ENCODE assay signal across 9 cellular contexts in the genomic region with DNA sequence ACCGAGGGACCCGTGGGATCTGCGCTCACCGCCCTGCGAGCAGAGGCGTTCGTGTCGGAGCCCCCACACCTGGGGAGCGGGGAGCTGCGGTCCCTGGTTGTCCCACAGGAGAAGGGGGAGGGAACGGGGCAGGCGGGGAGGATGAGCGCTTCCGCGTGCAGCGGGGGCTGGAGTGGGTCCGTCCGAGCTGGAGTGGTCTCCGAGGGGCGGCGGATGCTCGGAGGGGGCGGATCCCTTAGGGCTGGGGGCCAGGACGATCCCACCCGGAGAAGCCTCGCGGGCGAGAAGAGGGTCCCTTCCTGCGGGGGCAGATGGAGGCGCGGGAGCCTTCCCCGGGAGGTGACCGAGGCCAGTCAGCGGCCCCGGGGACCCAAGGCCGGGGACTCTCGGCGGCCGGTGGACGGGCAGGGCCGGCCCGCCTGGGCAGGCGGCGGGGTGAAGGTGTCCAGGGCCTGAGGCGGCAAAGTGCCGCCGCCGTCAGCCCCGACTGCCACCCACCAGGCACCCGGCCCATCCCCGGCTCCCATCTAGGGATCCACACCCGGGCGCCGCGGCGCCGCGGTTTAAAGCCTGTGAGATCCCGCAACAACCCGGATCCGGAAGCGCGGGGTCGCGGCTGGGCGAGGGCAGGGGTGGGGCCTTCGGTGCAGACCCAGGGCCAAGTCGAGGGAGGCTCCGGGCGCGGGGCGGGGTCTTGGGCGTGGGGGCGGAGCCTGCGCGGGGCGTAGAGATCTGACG. TPM values are rescaled to one million over a fixed set of nuclear protein-coding genes. Genes with fewer than 3 reads are reported as not detected.
DNase-seq lines count a peak whose midpoint lies in the region; ATAC-seq and TF ChIP-seq lines count a peak whose summit lies in the region.
"Had no signal": no experiment of that assay in that cellular context is flagged by ENCODE, and none has a peak within 500 bp of the region (broad histone marks: within the 10 kb centered on the region; RNA-seq: fewer than 3 reads in every experiment).

No MANE protein-coding gene starts in this region.

- H3F3A ChIP-seq in DOHH2 (ENCODE audit: control insufficient read depth, insufficient read depth), result no peaks in the 10 kb centered on the region

- H3K9ac ChIP-seq in colonic mucosa (ENCODE audit: low read depth in 2 of 2, low read length in 2 of 2), result peak overlapping the region in 1 of 2 donors; percentile 60

- H3K4me2 ChIP-seq in DOHH2 (ENCODE audit: low read length), result peak overlapping the region; percentile 68

- peaks cover 5% of the 10 kb centered on the region; the same call in 1 of the 2 replicates for H4K20me1 ChIP-seq in DOHH2 (ENCODE audit: control insufficient read depth, insufficient read depth, low read depth, low read length)

- peak overlapping the region; percentile 68 for H3K4me3 ChIP-seq in DOHH2 (ENCODE audit: low read length)
- peak overlapping the region; percentile 66 for H3K4me3 ChIP-seq in colonic mucosa

- peak; percentile 79 for DNase-seq in NCI-H2196 treated with DMSO at 0.1 percent for 48 hours (lab: John Stamatoyannopoulos, UW; ENCODE audit: unreplicated experiment)
- DNase-seq in activated CD4-positive, alpha-beta T cell treated with anti-CD3 and anti-CD28 coated beads for 4 hours, result peak; percentile 84 to 89
- DNase-seq in colonic mucosa, result peak; percentile 93
- DNase-seq in left colon, result peak; percentile 85 to 88
- peak; percentile 83 to 92 for DNase-seq in stimulated activated CD4-positive, alpha-beta T cell treated with anti-CD3 and anti-CD28 coated beads, Interleukin-1b, Interleukin-23, amount 100 ng/mL, for 4 hours (ENCODE audit: low read depth in 2 of 2)
- DNase-seq in NCI-H1092 (lab: John Stamatoyannopoulos, UW), result no peak

- no peaks in the 10 kb centered on the region for H3K79me2 ChIP-seq in DOHH2 (ENCODE audit: control insufficient read depth, low read length)

- peaks cover 10% of the 10 kb centered on the region; the same call in 1 of the 2 replicates for H3K4me1 ChIP-seq in DOHH2 (ENCODE audit: control insufficient read depth, low read length)
- peaks cover 8% of the 10 kb centered on the region for H3K4me1 ChIP-seq in colonic mucosa

- H3K27ac ChIP-seq in DOHH2 (ENCODE audit: low read depth, low read length) (no peak overlapping the region), colonic mucosa (no peak overlapping the region)

- H3K9me3 ChIP-seq in DOHH2 (ENCODE audit: control insufficient read depth, insufficient read depth, low read length) (no peaks in the 10 kb centered on the region), colonic mucosa (no peaks in the 10 kb centered on the region)

- peaks cover 6% of the 10 kb centered on the region; the same call in 1 of the 2 replicates for H3K27me3 ChIP-seq in DOHH2 (ENCODE audit: control insufficient read depth, low read length)
- H3K27me3 ChIP-seq in colonic mucosa, result no peaks in the 10 kb centered on the region

- intact Hi-C loops in colonic mucosa (cut with DNase I) (no loop called here), left colon (cut with DNase I, micrococcal nuclease) (no loop called here)

- no peaks in the 10 kb centered on the region for H3K9me2 ChIP-seq in DOHH2 (replicated peaks; ENCODE audit: control insufficient read depth, low read length)

- H3K36me3 ChIP-seq in DOHH2 (ENCODE audit: control insufficient read depth, low read length) (no peaks in the 10 kb centered on the region), colonic mucosa (no peaks in the 10 kb centered on the region)

- ATAC-seq in HG02610 (IDR thresholded peaks at IDR 0.05; ENCODE audit: unreplicated experiment) (peak; percentile 74), left colon (peak; percentile 98)

- TF ChIP-seq CTCF in DOHH2 (IDR thresholded peaks at IDR 0.05; ENCODE audit: low read depth, low read length, poor library complexity, severe bottlenecking) (no peak), colonic mucosa (IDR thresholded peaks at IDR 0.05) (no peak)

RNA-seq across cellular contexts. Expression of gene CCDC27, which starts 5.3 kb away (rescaled TPM):
- total RNA-seq in colonic mucosa, result not detected
- not detected for total RNA-seq in left colon
- total RNA-seq: pulmonary artery endothelial cell had no signal

RNA-seq across cellular contexts. Expression of gene SMIM1, which starts 25.6 kb away (rescaled TPM):
- total RNA-seq in colonic mucosa, result 1 to 10 TPM; 1.9 to 2.4 TPM
- 1 to 10 TPM; 1.8 to 4.6 TPM for total RNA-seq in left colon

RNA-seq across cellular contexts. Expression of gene LRRC47, which starts 49.3 kb away (rescaled TPM):
- total RNA-seq in colonic mucosa (10 to 100 TPM; 31.9 to 42.7 TPM), left colon (10 to 100 TPM; 35.1 to 41.5 TPM)
